In the genomic region with DNA sequence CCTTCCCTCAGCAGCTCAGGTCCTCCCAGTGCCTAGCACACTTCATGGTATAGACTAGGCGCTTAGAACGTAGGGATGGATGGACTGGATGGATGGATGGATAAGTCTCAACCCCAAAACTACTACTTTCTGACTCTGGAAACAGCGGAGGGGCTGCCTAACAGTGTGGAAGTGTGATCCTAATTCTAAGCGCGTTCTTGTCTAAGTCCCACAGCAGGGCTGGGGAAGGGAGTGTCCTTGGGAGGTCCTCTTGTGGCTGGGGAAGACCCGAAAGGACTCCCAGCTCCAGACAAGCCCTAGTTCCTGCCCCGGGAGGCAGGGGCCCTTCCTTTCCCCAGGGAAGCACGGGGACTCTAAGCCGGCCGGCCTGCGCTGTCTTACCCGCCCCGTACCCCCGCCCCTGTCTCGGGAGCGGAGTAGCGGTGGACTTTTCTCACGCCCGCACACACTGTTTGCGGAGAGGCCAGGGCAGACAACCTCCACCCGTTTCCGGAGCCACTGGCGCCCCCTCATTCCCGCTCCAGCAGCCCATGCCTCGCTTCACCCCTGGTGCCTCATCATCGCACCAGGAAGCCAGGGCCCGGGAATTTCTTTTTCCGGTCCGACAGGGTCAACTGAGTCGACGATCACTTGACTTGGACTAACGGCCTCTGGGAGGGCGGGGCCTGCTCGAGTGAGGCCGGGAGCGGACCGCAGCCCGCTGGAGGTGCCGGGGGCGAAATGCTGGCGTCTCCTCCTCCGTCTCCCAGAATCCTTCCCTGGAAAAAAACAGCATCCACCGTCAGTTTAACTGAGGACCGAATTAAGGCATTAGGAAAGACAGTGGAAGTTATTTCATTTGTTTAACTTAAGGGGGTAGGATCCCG, we compare ENCODE assay signal across 8 cellular contexts.
A peak's percentile ranks its signal among the peaks of the same experiment; 100 is the strongest.
DNase-seq lines count a peak whose midpoint lies in the region; ATAC-seq lines count a peak whose summit lies in the region.

No MANE protein-coding gene starts in this region.

- H3K27me3 Mint-ChIP-seq in central memory CD8-positive, alpha-beta T cell: no peaks in the 10 kb centered on the region
- peaks cover 0 to 2% (median 0%) of the 10 kb centered on the region in 3 donors for H3K27me3 Mint-ChIP-seq in immature natural killer cell (ENCODE audit: low read depth in 3 of 3)

- H3K4me3 ChIP-seq in skeletal muscle cell (ENCODE audit: low read depth, low read length): peak overlapping the region; percentile 33

- peak overlapping the region; percentile 75 for H3K4me3 Mint-ChIP-seq in central memory CD8-positive, alpha-beta T cell
- H3K4me3 Mint-ChIP-seq in immature natural killer cell: peak overlapping the region; percentile 73 to 91 (median 81)

- DNase-seq in GM04503 (ENCODE audit: low read depth) (peak; percentile 37), HK-2 (ENCODE audit: unreplicated experiment) (peak; percentile 72), T follicular helper cell (ENCODE audit: low read depth) (peak; percentile 12), immature natural killer cell (peak; percentile 39 to 47 (median 43)), skeletal muscle cell (ENCODE audit: low read depth) (no peak), NCI-H187 treated with DMSO at 0.1 percent for 48 hours (lab: John Stamatoyannopoulos, UW) (no peak)
- no peak for DNase-seq in central memory CD8-positive, alpha-beta T cell (ENCODE audit: low spot score in 2 of 2)

- peaks cover 1% of the 10 kb centered on the region for H3K36me3 Mint-ChIP-seq in central memory CD8-positive, alpha-beta T cell (ENCODE audit: insufficient read depth)
- no peaks in the 10 kb centered on the region for H3K36me3 Mint-ChIP-seq in immature natural killer cell

- H3K27ac Mint-ChIP-seq in central memory CD8-positive, alpha-beta T cell (ENCODE audit: low read depth): peak overlapping the region; percentile 78
- peak overlapping the region in 3 of 6 donors; percentile 69 to 75 (median 70) for H3K27ac Mint-ChIP-seq in immature natural killer cell

- H3K9me3 Mint-ChIP-seq in central memory CD8-positive, alpha-beta T cell: no peaks in the 10 kb centered on the region
- H3K9me3 Mint-ChIP-seq in immature natural killer cell: no peaks in the 10 kb centered on the region

- H3K4me1 Mint-ChIP-seq in central memory CD8-positive, alpha-beta T cell: peaks cover 6% of the 10 kb centered on the region
- peaks cover 10 to 15% of the 10 kb centered on the region in 2 donors for H3K4me1 Mint-ChIP-seq in immature natural killer cell

- ATAC-seq in central memory CD8-positive, alpha-beta T cell (replicated peaks; ENCODE audit: extremely low read depth, poor library complexity, severe bottlenecking): no peak
- ATAC-seq in HG02678 (IDR thresholded peaks at IDR 0.05; ENCODE audit: unreplicated experiment): no peak

Comparison
In these comparisons a context has a peak if more than half of its experiments do, and no peak if none do; other contexts are left out.
1. DNase-seq: peak in GM04503 (single experiment), HK-2 (single experiment), T follicular helper cell (single experiment) and immature natural killer cell (3 of 3); none in central memory CD8-positive, alpha-beta T cell (0 of 2), skeletal muscle cell (single experiment) and NCI-H187 treated with DMSO at 0.1 percent for 48 hours (single experiment).